25 cellular contexts compared by ENCODE assay signal in genomic region chr1:215052256-215052655, GRCh38. TPM values are rescaled to one million over a fixed set of nuclear protein-coding genes. Genes with fewer than 3 reads are reported as not detected.
A peak's percentile ranks its signal among the peaks of the same experiment; 100 is the strongest.
DNase-seq lines count a peak whose midpoint lies in the region; ATAC-seq and TF ChIP-seq lines count a peak whose summit lies in the region.
"Had no signal": no experiment of that assay in that cellular context is flagged by ENCODE, and none has a peak within 500 bp of the region (broad histone marks: within the 10 kb centered on the region; RNA-seq: fewer than 3 reads in every experiment).

No MANE protein-coding gene starts in this region.

- ATAC-seq in HG03520 (IDR thresholded peaks at IDR 0.05; ENCODE audit: unreplicated experiment) = no peak
- ATAC-seq: HepG2, K562, Right ventricle myocardium inferior, T-cell had no signal

- peaks cover 43% of the 10 kb centered on the region for H3K36me3 Mint-ChIP-seq in HFFc6 (ENCODE audit: low read depth)
- H3K36me3 Mint-ChIP-seq: CD14-positive monocyte; CD8-positive, alpha-beta memory T cell; T-cell had no signal

- H3K27me3 ChIP-seq in AG04450 (ENCODE audit: control insufficient read depth, insufficient read depth, low read length) (no peaks in the 10 kb centered on the region), osteoblast (ENCODE audit: insufficient read depth, low read length) (no peaks in the 10 kb centered on the region), tibial nerve (no peaks in the 10 kb centered on the region)
- H3K27me3 ChIP-seq: MG63, SJCRH30 had no signal

- no peaks in the 10 kb centered on the region for H3K9me3 Mint-ChIP-seq in HFFc6
- H3K9me3 Mint-ChIP-seq: CD14-positive monocyte had no signal

- no peaks in the 10 kb centered on the region for H3K79me2 ChIP-seq in osteoblast (ENCODE audit: insufficient read depth, low read length)

- H3K9me3 ChIP-seq in AG04450 (ENCODE audit: control insufficient read depth, insufficient read depth, low read length) (no peaks in the 10 kb centered on the region), osteoblast (ENCODE audit: low read depth, low read length) (no peaks in the 10 kb centered on the region), tibial nerve (no peaks in the 10 kb centered on the region)
- H3K9me3 ChIP-seq: BE2C, HAP-1, MG63, SJCRH30 had no signal

- DNase-seq in AG04450 (ENCODE audit: low read depth, low spot score) (no peak), HFFc6 (no peak), astrocyte of the hippocampus (ENCODE audit: low read depth, low spot score) (peak; percentile 21), osteoblast (ENCODE audit: insufficient read length, low spot score, missing footprints) (no peak), iPS-NIHi7 (ENCODE audit: extremely low spot score) (no peak), tibial nerve (ENCODE audit: low spot score in 2 of 2) (no peak)
- DNase-seq: BE2C; CD8-positive, alpha-beta memory T cell; DMS 273 treated with DMSO at 0.1 percent for 48 hours; DMS79; GOT3; MG63; NCI-H1105 treated with DMSO at 0.1 percent for 48 hours; NCI-H146; NCI-H2029 treated with DMSO at 0.1 percent for 48 hours; NCI-H526 treated with DMSO at 0.1 percent for 48 hours; PC-9; SJCRH30; T-cell had no signal

- H3K27me3 Mint-ChIP-seq in HFFc6 (ENCODE audit: insufficient read depth) = no peaks in the 10 kb centered on the region
- H3K27me3 Mint-ChIP-seq: CD8-positive, alpha-beta memory T cell had no signal

- no peak overlapping the region for H2AFZ ChIP-seq in osteoblast (ENCODE audit: low read length)
- H2AFZ ChIP-seq: PC-9 had no signal

- no peaks in the 10 kb centered on the region for H4K20me1 ChIP-seq in osteoblast (ENCODE audit: insufficient read depth, low read length)

- H3K36me3 ChIP-seq in osteoblast (ENCODE audit: insufficient read depth, low read length) (no peaks in the 10 kb centered on the region), tibial nerve (no peaks in the 10 kb centered on the region)
- H3K36me3 ChIP-seq: BE2C, HAP-1, MG63, SJCRH30 had no signal

- no peak for TF ChIP-seq EP300 in tibial nerve (IDR thresholded peaks at IDR 0.05)

- H3K4me2 ChIP-seq in osteoblast (ENCODE audit: insufficient read depth, low read length) = no peak overlapping the region
- H3K4me2 ChIP-seq: PC-9 had no signal

- H3K27ac ChIP-seq in AG04450 (ENCODE audit: low read depth, low read length) = peak overlapping the region; percentile 21
- peak overlapping the region; percentile 12 for H3K27ac ChIP-seq in osteoblast (ENCODE audit: low read depth, low read length)
- H3K27ac ChIP-seq in tibial nerve = no peak overlapping the region
- H3K27ac ChIP-seq: PC-9, SJCRH30 had no signal

- TF ChIP-seq POLR2A in tibial nerve (IDR thresholded peaks at IDR 0.05) = no peak

- H3K4me3 Mint-ChIP-seq in HFFc6 = peak overlapping the region; percentile 4; the same call in 1 of the 2 replicates
- H3K4me3 Mint-ChIP-seq: CD14-positive monocyte; CD8-positive, alpha-beta memory T cell; T-cell had no signal

- TF ChIP-seq CTCF in AG04450 (IDR thresholded peaks at IDR 0.05; ENCODE audit: low read depth, low read length) = no peak
- TF ChIP-seq CTCF in HFFc6 (IDR thresholded peaks at IDR 0.05) = no peak
- no peak for TF ChIP-seq CTCF in osteoblast (IDR thresholded peaks at IDR 0.05; ENCODE audit: extremely low read depth, low read depth, low read length)
- TF ChIP-seq CTCF in tibial nerve (IDR thresholded peaks at IDR 0.05) = no peak

- H3K4me1 Mint-ChIP-seq in HFFc6 (ENCODE audit: low read depth) = peaks cover 74% of the 10 kb centered on the region
- H3K4me1 Mint-ChIP-seq: CD14-positive monocyte; CD8-positive, alpha-beta memory T cell; T-cell had no signal

- H3K4me1 ChIP-seq in osteoblast (ENCODE audit: insufficient read depth, low read length) = peaks cover 7% of the 10 kb centered on the region
- no peaks in the 10 kb centered on the region for H3K4me1 ChIP-seq in tibial nerve
- H3K4me1 ChIP-seq: BE2C, SJCRH30 had no signal

- H3K27ac Mint-ChIP-seq in HFFc6 = peak overlapping the region; percentile 40
- H3K27ac Mint-ChIP-seq: CD14-positive monocyte; CD8-positive, alpha-beta memory T cell; T-cell had no signal

- CTCF ChIA-PET in AG04450 (lab: Charles Lee) = interaction anchor here (0.6 kb wide), 1 partner anchor 475 kb away, joined by 3 read pairs; no protein-coding TSS in a partner anchor

- no peak overlapping the region for H3K4me3 ChIP-seq in AG04450 (ENCODE audit: low read depth, low read length)
- H3K4me3 ChIP-seq in osteoblast (ENCODE audit: insufficient read depth, low read length) = no peak overlapping the region
- H3K4me3 ChIP-seq in tibial nerve = no peak overlapping the region
- H3K4me3 ChIP-seq: HAP-1, K562, MG63, PC-9, SJCRH30 had no signal

- POLR2A ChIA-PET in AG04450 (lab: Yijun Ruan, JAX) = no interaction called here

RNA-seq across cellular contexts. Expression of gene KCNK2, which starts 30.3 kb away (rescaled TPM):
- polyA plus RNA-seq in AG04450 (2011; rRNA removed) = 19.7 and 22.8 TPM in 2 replicates
- polyA minus RNA-seq in AG04450 (2011; rRNA and poly(A)+ RNA removed) = 15.2 and 15.5 TPM in 2 replicates
- 10 to 100 TPM; 50.1 to 93.1 (median 85.0) TPM for total RNA-seq in HFFc6 (2021; fragmentation: NEBNext Ultra II Directional; extraction: Animal tissue kit (Norgen Biotek cat#: 25700))
- total RNA-seq in osteoblast (86.9 and 161 TPM in 2 replicates), tibial nerve (10 to 100 TPM in 3 of 4 donors, 1 to 10 TPM in 1; 9.4 to 13.7 (median 12.2) TPM)
- total RNA-seq: CD8-positive, alpha-beta memory T cell; HepG2; SJCRH30; T-cell had no signal
- polyA plus RNA-seq: CD14-positive monocyte; CD8-positive, alpha-beta memory T cell; HepG2 had no signal

Comparison
In these comparisons a context has a peak if more than half of its experiments do, and no peak if none do; other contexts are left out.
1. H3K27ac ChIP-seq: peak in AG04450 (single experiment) and osteoblast (single experiment); none in tibial nerve (0 of 4).